1 cellular context compared by ENCODE assay signal in the genomic region with DNA sequence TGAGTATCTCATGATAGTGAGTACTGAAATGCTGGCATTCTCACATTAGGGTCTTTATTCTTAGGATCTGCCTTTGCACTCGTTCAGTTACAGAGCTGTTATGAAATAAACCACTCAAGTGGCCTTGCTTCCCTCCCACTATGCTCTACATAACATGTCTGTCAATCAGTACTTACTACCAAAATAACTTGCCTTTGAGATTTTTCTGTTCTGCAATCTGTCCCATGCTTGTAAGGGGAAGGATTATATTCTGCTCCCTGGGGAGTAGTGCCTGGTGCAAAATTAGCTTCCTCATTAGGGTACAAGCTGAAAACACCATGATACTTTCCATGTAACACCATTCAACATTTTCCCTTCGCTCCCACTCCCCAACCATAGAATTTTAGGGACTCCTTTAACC.
TF ChIP-seq lines count a peak whose summit lies in the region.

No MANE protein-coding gene starts in this region.

TF ChIP-seq in GM23338, 12 proteins besides CTCF, POLR2A, EP300 and RAD21 (continued from another document):
- no peak for TF ChIP-seq ZNF462 (CRISPR knock-in tag; IDR thresholded peaks at IDR 0.05)
